ENCODE assay signal across 8 cellular contexts in genomic region chr5:95823241-95823737, GRCh38. TPM values are rescaled to one million over a fixed set of nuclear protein-coding genes. Genes with fewer than 3 reads are reported as not detected.
DNase-seq lines count a peak whose midpoint lies in the region; ATAC-seq and TF ChIP-seq lines count a peak whose summit lies in the region.

No MANE protein-coding gene starts in this region.

- peaks cover 34 to 69% (median 52%) of the 10 kb centered on the region in 3 donors for H3K4me1 Mint-ChIP-seq in naive B cell

- no peaks in the 10 kb centered on the region for H3K9me3 Mint-ChIP-seq in naive B cell

- peaks cover 28% of the 10 kb centered on the region for H3K4me1 ChIP-seq in ACC112 (ENCODE audit: control insufficient read depth, insufficient read depth, low read length, unreplicated experiment)

- in situ Hi-C loops in brain microvascular endothelial cell (cut with HindIII; ENCODE audit: low pct_ligation_motif_present, low sequenced_read_pairs): no loop called here

- H3K27me3 Mint-ChIP-seq in naive B cell: no peaks in the 10 kb centered on the region

- H3K27ac ChIP-seq in ACC112 (ENCODE audit: low read depth, low read length) (peak overlapping the region; percentile 94), brain microvascular endothelial cell (peak overlapping the region; percentile 82)

- peak overlapping the region; percentile 28 to 99 (median 92) for H3K27ac Mint-ChIP-seq in naive B cell

- no peak for TF ChIP-seq CTCF in brain microvascular endothelial cell (IDR thresholded peaks at IDR 0.05; ENCODE audit: low read depth, low read length, missing control alignments)

- H3K4me3 Mint-ChIP-seq in naive B cell: peak overlapping the region; percentile 90 to 100 (median 99)

- H3K36me3 ChIP-seq in ACC112 (ENCODE audit: insufficient read depth, low read length): 0 out of 2 replicates have a peak, but pooled peaks cover 6% of the 10 kb centered on the region
- H3K36me3 ChIP-seq in brain microvascular endothelial cell (replicated peaks): no peaks in the 10 kb centered on the region

- H3K27me3 ChIP-seq in ACC112 (ENCODE audit: insufficient read depth, low read length): no peaks in the 10 kb centered on the region
- H3K27me3 ChIP-seq in brain microvascular endothelial cell (replicated peaks): no peaks in the 10 kb centered on the region

- ATAC-seq in HG03354 (IDR thresholded peaks at IDR 0.05; ENCODE audit: poor library complexity, severe bottlenecking, unreplicated experiment) (peak; percentile 12), naive B cell (ENCODE audit: low read depth in 2 of 2) (no peak), HG03039 (IDR thresholded peaks at IDR 0.05; ENCODE audit: unreplicated experiment) (no peak), GM18861 (IDR thresholded peaks at IDR 0.05; ENCODE audit: unreplicated experiment) (no peak)

- no peak for DNase-seq in brain microvascular endothelial cell
- DNase-seq in naive B cell: no peak
- DNase-seq in NCI-H2227 (lab: John Stamatoyannopoulos, UW; ENCODE audit: unreplicated experiment): no peak
- no peak for DNase-seq in mucosa of gallbladder (ENCODE audit: low spot score)

- H3K36me3 Mint-ChIP-seq in naive B cell: no peaks in the 10 kb centered on the region

- H3K79me2 ChIP-seq in ACC112 (ENCODE audit: control insufficient read depth, insufficient read depth, low read length, unreplicated experiment): peaks cover 39% of the 10 kb centered on the region

- H2AFZ ChIP-seq in ACC112 (ENCODE audit: low read length, unreplicated experiment): peak overlapping the region; percentile 3

- H3K4me3 ChIP-seq in ACC112 (ENCODE audit: low read depth, low read length) (peak overlapping the region; percentile 96), brain microvascular endothelial cell (ENCODE audit: low read depth, low read length) (peak overlapping the region; percentile 9)

RNA-seq across cellular contexts. Expression of gene GLRX, which starts 0.8 kb away (rescaled TPM):
- polyA plus RNA-seq in naive B cell (ENCODE audit: low read depth in 6 of 6): 100 to 1,000 TPM in 1 of 6 donors, 10 to 100 TPM in 5; 57.4 to 104 (median 77.4) TPM
- total RNA-seq in mucosa of gallbladder: 64.4 TPM
